12 cellular contexts compared by ENCODE assay signal in the genomic region with DNA sequence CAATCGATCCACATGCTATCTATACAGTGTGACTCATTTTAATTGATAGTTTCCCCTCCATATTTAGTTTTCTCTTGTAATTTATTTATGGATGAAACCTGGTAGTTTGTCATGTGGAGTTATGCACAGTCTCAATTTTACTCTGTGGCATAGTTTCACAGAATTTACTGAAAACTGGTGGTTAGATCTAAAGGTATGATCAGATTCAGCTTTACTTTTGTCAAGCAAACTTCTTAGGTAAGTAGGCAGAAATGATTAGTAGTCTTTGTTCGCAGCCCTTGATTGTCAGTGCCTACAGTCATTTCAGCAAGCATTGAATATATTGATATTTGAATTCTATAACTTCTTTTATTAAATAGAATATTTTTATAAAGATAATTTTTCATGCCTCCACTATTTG. TPM values are rescaled to one million over a fixed set of nuclear protein-coding genes. Genes with fewer than 3 reads are reported as not detected.
DNase-seq lines count a peak whose midpoint lies in the region; ATAC-seq and TF ChIP-seq lines count a peak whose summit lies in the region.
"Had no signal": no experiment of that assay in that cellular context is flagged by ENCODE, and none has a peak within 500 bp of the region (broad histone marks: within the 10 kb centered on the region; RNA-seq: fewer than 3 reads in every experiment).

No MANE protein-coding gene starts in this region.

- no peaks in the 10 kb centered on the region; the same call in 1 of the 2 replicates for H3F3A ChIP-seq in Loucy (ENCODE audit: low read depth)

- H3K36me3 ChIP-seq in Caco-2 (ENCODE audit: control insufficient read depth, insufficient read depth, low read length) (no peaks in the 10 kb centered on the region), Loucy (ENCODE audit: insufficient read depth, low read length) (no peaks in the 10 kb centered on the region)

- H3K4me2 ChIP-seq in Loucy (ENCODE audit: low read depth, low read length, poor library complexity, severe bottlenecking), result peak overlapping the region; percentile 80

- intact Hi-C loops in Caco-2 (cut with micrococcal nuclease; ENCODE audit: unreplicated experiment), result no loop called here

- peaks cover 47% of the 10 kb centered on the region for H4K20me1 ChIP-seq in Loucy (ENCODE audit: insufficient read depth, low read length, poor library complexity, severe bottlenecking)

- H3K79me2 ChIP-seq in Loucy (ENCODE audit: insufficient read depth, low read length), result peaks cover 78% of the 10 kb centered on the region

- H3K4me1 ChIP-seq in Caco-2 (peaks cover 39% of the 10 kb centered on the region), Loucy (ENCODE audit: insufficient read depth, low read length, poor library complexity, severe bottlenecking) (peaks cover 48% of the 10 kb centered on the region)

- peak overlapping the region; percentile 90 for H3K4me3 Mint-ChIP-seq in Caco-2 (ENCODE audit: unreplicated experiment)
- peak overlapping the region; percentile 87 for H3K4me3 Mint-ChIP-seq in activated naive CD8-positive, alpha-beta T cell treated with anti-CD3 and anti-CD28 coated beads, Interleukin-2, amount 50 U/mL, for 24 hours
- peak overlapping the region; percentile 96 for H3K4me3 Mint-ChIP-seq in nephron progenitor cell

- DNase-seq in Caco-2 (no peak), nephron progenitor cell (no peak)
- no peak for DNase-seq in activated naive CD8-positive, alpha-beta T cell treated with anti-CD3 and anti-CD28 coated beads, Interleukin-2, amount 50 U/mL, for 24 hours
- DNase-seq in stimulated activated CD4-positive, alpha-beta T cell treated with anti-CD3 and anti-CD28 coated beads, Interleukin-1b, Interleukin-23, amount 100 ng/mL, for 48 hours, result no peak
- DNase-seq: amniotic stem cell, dorsolateral prefrontal cortex, NCI-H1048, NCI-H2227 treated with DMSO at 0.1 percent for 48 hours, SW 1271 had no signal

- H3K27me3 ChIP-seq in Caco-2 (replicated peaks; ENCODE audit: control insufficient read depth, insufficient read depth, low read length), result no peaks in the 10 kb centered on the region
- H3K27me3 ChIP-seq in Loucy (ENCODE audit: insufficient read depth, low read length, poor library complexity, severe bottlenecking), result no peaks in the 10 kb centered on the region
- H3K27me3 ChIP-seq: dorsolateral prefrontal cortex had no signal

- H3K36me3 Mint-ChIP-seq in Caco-2 (ENCODE audit: insufficient read depth, unreplicated experiment) (peaks cover 26% of the 10 kb centered on the region), nephron progenitor cell (ENCODE audit: low read depth) (peaks cover 20% of the 10 kb centered on the region)
- H3K36me3 Mint-ChIP-seq in activated naive CD8-positive, alpha-beta T cell treated with anti-CD3 and anti-CD28 coated beads, Interleukin-2, amount 50 U/mL, for 24 hours (ENCODE audit: low read depth), result peaks cover 3% of the 10 kb centered on the region

- no peaks in the 10 kb centered on the region for H3K27me3 Mint-ChIP-seq in Caco-2 (ENCODE audit: insufficient read depth, unreplicated experiment)
- no peaks in the 10 kb centered on the region for H3K27me3 Mint-ChIP-seq in activated naive CD8-positive, alpha-beta T cell treated with anti-CD3 and anti-CD28 coated beads, Interleukin-2, amount 50 U/mL, for 24 hours
- no peaks in the 10 kb centered on the region for H3K27me3 Mint-ChIP-seq in nephron progenitor cell (ENCODE audit: low read depth, poor library complexity)

- no peak for ATAC-seq in activated naive CD8-positive, alpha-beta T cell treated with anti-CD3 and anti-CD28 coated beads, Interleukin-2, amount 50 U/mL, for 24 hours
- ATAC-seq in GM21529 (IDR thresholded peaks at IDR 0.05; ENCODE audit: unreplicated experiment) (no peak), GM18519 (IDR thresholded peaks at IDR 0.05; ENCODE audit: low FRiP score, unreplicated experiment) (no peak)

- POLR2A ChIA-PET in Caco-2 (lab: Charles Lee), result no interaction called here

- H3K4me3 ChIP-seq in Caco-2 (ENCODE audit: low read depth, low read length), result no peak overlapping the region
- H3K4me3 ChIP-seq in Loucy (ENCODE audit: low read length, poor library complexity, severe bottlenecking), result peak overlapping the region; percentile 99

- H3K9me3 ChIP-seq in Caco-2, result no peaks in the 10 kb centered on the region
- no peaks in the 10 kb centered on the region for H3K9me3 ChIP-seq in Loucy (ENCODE audit: insufficient read depth, low read depth, low read length)

- no peaks in the 10 kb centered on the region for H3K9me3 Mint-ChIP-seq in Caco-2 (ENCODE audit: unreplicated experiment)
- H3K9me3 Mint-ChIP-seq in activated naive CD8-positive, alpha-beta T cell treated with anti-CD3 and anti-CD28 coated beads, Interleukin-2, amount 50 U/mL, for 24 hours, result no peaks in the 10 kb centered on the region
- peaks cover 4% of the 10 kb centered on the region for H3K9me3 Mint-ChIP-seq in nephron progenitor cell

- no peak for TF ChIP-seq CTCF in Caco-2 (IDR thresholded peaks at IDR 0.05; ENCODE audit: insufficient read depth in 1 of 2, low read depth in 1 of 2, low read length in 1 of 2, severe bottlenecking in 1 of 2, unreplicated experiment in 1 of 2)
- no peak for TF ChIP-seq CTCF in Loucy (conservative IDR thresholded peaks at IDR 0.05; ENCODE audit: low read length)
- TF ChIP-seq CTCF in nephron progenitor cell (IDR thresholded peaks at IDR 0.05), result no peak

- H3K4me1 Mint-ChIP-seq in Caco-2 (ENCODE audit: low read depth, unreplicated experiment) (peaks cover 43% of the 10 kb centered on the region), nephron progenitor cell (peaks cover 52% of the 10 kb centered on the region)
- peaks cover 72% of the 10 kb centered on the region for H3K4me1 Mint-ChIP-seq in activated naive CD8-positive, alpha-beta T cell treated with anti-CD3 and anti-CD28 coated beads, Interleukin-2, amount 50 U/mL, for 24 hours

- CTCF ChIA-PET in Caco-2 (lab: Charles Lee), result no interaction called here

- no TSS peak for BruUV-seq in Caco-2 (replicated peaks; lab: Mats Ljungman, UMichigan)

- H3K9ac ChIP-seq in Loucy (ENCODE audit: low read depth, low read length, poor library complexity, severe bottlenecking), result peak overlapping the region; percentile 81

- no peak overlapping the region for H2AFZ ChIP-seq in Loucy (ENCODE audit: low read length)

- H3K9me2 ChIP-seq in Loucy (replicated peaks; ENCODE audit: low read depth, low read length), result no peaks in the 10 kb centered on the region

- H3K27ac Mint-ChIP-seq in Caco-2 (ENCODE audit: unreplicated experiment) (peak overlapping the region; percentile 59), nephron progenitor cell (no peak overlapping the region)
- H3K27ac Mint-ChIP-seq in activated naive CD8-positive, alpha-beta T cell treated with anti-CD3 and anti-CD28 coated beads, Interleukin-2, amount 50 U/mL, for 24 hours, result peak overlapping the region; percentile 80

RNA-seq across cellular contexts. Expression of gene ADD1, which starts 2.5 kb away (rescaled TPM):
- total RNA-seq in Caco-2 (2022), result 222 and 242 TPM in 2 replicates

RNA-seq across cellular contexts. Expression of gene SH3BP2, which starts 53.3 kb away (rescaled TPM):
- 44.4 and 48.5 TPM in 2 replicates for total RNA-seq in Caco-2 (2022)
